ENCODE assay signal across 8 cellular contexts in the genomic region with DNA sequence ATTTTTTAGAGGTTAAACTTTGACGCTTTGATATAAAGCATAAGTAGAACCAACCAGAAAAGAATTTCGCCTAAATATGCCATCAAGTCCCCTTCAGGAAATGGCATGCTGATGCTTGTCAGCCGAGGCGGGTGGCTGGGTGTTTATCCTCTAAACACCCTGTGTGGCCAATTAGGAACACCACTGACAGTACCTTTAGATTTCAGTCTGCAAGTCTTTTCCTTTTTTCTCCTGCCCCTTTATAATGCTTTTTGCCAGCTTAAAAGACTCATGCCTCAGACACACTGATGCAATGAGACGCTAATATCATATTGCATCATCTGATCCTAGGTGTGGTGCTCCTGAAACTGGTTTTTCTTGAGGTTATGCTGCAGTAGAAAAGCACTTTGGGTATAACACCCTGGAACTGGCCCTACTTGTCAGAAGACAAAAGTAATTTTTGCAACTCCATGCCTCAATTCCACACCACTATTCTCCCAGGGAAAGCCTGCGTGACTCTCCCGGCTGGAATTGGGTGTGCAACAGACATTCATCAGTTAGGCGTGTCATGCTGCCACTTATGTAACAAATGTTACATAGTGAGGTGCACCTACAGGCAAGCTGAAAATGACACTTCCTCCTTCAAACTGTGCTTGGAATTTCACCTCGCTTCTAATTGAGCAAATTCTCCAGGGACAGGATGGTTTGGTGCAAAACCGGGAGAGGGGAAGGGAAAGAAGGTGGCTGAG. TPM values are rescaled to one million over a fixed set of nuclear protein-coding genes. Genes with fewer than 3 reads are reported as not detected.
DNase-seq lines count a peak whose midpoint lies in the region; ATAC-seq and TF ChIP-seq lines count a peak whose summit lies in the region.

No MANE protein-coding gene starts in this region.

- no peaks in the 10 kb centered on the region for H3K27me3 Mint-ChIP-seq in activated naive CD8-positive, alpha-beta T cell

- peaks cover 27% of the 10 kb centered on the region for H3K4me1 Mint-ChIP-seq in activated naive CD8-positive, alpha-beta T cell (ENCODE audit: low read depth)

- H3K27ac Mint-ChIP-seq in activated naive CD8-positive, alpha-beta T cell: no peak overlapping the region

- TF ChIP-seq POLR2A in lower leg skin (IDR thresholded peaks at IDR 0.05): no peak

- DNase-seq in DMS79 treated with DMSO at 0.1 percent for 48 hours (lab: John Stamatoyannopoulos, UW): peak; percentile 74
- no peak for DNase-seq in mucosa of descending colon
- DNase-seq in lower leg skin (ENCODE audit: low spot score in 2 of 2): no peak
- DNase-seq in substantia nigra (lab: John Stamatoyannopoulos, UW): no peak

- no peaks in the 10 kb centered on the region for H3K36me3 ChIP-seq in mucosa of descending colon (ENCODE audit: low read depth)

- TF ChIP-seq EP300 in Ishikawa (IDR thresholded peaks at IDR 0.05; ENCODE audit: borderline replicate concordance): peak; percentile 41; the same call in 1 of the 2 replicates

- no peaks in the 10 kb centered on the region for H3K36me3 Mint-ChIP-seq in activated naive CD8-positive, alpha-beta T cell

- 36 to 44% methylated on average over 10 of the region's 10 CpGs for WGBS in lower leg skin, 2 donors

- H3K4me3 ChIP-seq in mucosa of descending colon (no peak overlapping the region), lower leg skin (ENCODE audit: low read depth, poor library complexity, severe bottlenecking) (no peak overlapping the region)

- H3K27ac ChIP-seq in substantia nigra (ENCODE audit: low read depth, low read length, poor library complexity, severe bottlenecking): no peak overlapping the region

- no peak for TF ChIP-seq RAD21 in Ishikawa (IDR thresholded peaks at IDR 0.05; ENCODE audit: low read depth)

- H3K9me3 Mint-ChIP-seq in activated naive CD8-positive, alpha-beta T cell (ENCODE audit: low read depth): no peaks in the 10 kb centered on the region

- H3K4me3 Mint-ChIP-seq in activated naive CD8-positive, alpha-beta T cell: peak overlapping the region; percentile 13

- intact Hi-C loops in mucosa of descending colon (cut with DNase I, micrococcal nuclease): no loop called here
- intact Hi-C loops in lower leg skin (cut with DNase I; ENCODE audit: low total_unique reads): no loop called here

- peak; percentile 13 for ATAC-seq in mucosa of descending colon
- ATAC-seq in HG03457 (IDR thresholded peaks at IDR 0.05; ENCODE audit: unreplicated experiment): no peak
- no peak for ATAC-seq in HG02870 (IDR thresholded peaks at IDR 0.05; ENCODE audit: unreplicated experiment)

- peaks cover 10% of the 10 kb centered on the region for H3K4me1 ChIP-seq in mucosa of descending colon (ENCODE audit: low read depth)

- no peaks in the 10 kb centered on the region for H3K9me3 ChIP-seq in mucosa of descending colon

- TF ChIP-seq CTCF in mucosa of descending colon (IDR thresholded peaks at IDR 0.05) (no peak), lower leg skin (IDR thresholded peaks at IDR 0.05) (no peak)

TF ChIP-seq in Ishikawa, 13 proteins besides CTCF, POLR2A, EP300 and RAD21:
- TF ChIP-seq TAF1 (IDR thresholded peaks at IDR 0.05; ENCODE audit: low read depth) (no peak), CREB1 (IDR thresholded peaks at IDR 0.05; ENCODE audit: low read depth) (no peak), YY1 (IDR thresholded peaks at IDR 0.05; ENCODE audit: low read depth) (no peak), ZBTB7A (IDR thresholded peaks at IDR 0.05; ENCODE audit: low read depth) (no peak), FOXM1 (IDR thresholded peaks at IDR 0.05; ENCODE audit: borderline replicate concordance, low read depth) (peak; percentile 55; the same call in 1 of the 2 replicates), EGR1 (IDR thresholded peaks at IDR 0.05) (no peak), TCF12 (IDR thresholded peaks at IDR 0.05; ENCODE audit: low read depth) (peak; percentile 74; the same call in 1 of the 2 replicates), TEAD4 (IDR thresholded peaks at IDR 0.05) (peak; percentile 64), NFIC (IDR thresholded peaks at IDR 0.05) (0 out of 2 replicates have a peak, but pooled peaks have one; percentile 27), CEBPB (IDR thresholded peaks at IDR 0.05) (peak; percentile 98)
- TF ChIP-seq, protein P1, sequence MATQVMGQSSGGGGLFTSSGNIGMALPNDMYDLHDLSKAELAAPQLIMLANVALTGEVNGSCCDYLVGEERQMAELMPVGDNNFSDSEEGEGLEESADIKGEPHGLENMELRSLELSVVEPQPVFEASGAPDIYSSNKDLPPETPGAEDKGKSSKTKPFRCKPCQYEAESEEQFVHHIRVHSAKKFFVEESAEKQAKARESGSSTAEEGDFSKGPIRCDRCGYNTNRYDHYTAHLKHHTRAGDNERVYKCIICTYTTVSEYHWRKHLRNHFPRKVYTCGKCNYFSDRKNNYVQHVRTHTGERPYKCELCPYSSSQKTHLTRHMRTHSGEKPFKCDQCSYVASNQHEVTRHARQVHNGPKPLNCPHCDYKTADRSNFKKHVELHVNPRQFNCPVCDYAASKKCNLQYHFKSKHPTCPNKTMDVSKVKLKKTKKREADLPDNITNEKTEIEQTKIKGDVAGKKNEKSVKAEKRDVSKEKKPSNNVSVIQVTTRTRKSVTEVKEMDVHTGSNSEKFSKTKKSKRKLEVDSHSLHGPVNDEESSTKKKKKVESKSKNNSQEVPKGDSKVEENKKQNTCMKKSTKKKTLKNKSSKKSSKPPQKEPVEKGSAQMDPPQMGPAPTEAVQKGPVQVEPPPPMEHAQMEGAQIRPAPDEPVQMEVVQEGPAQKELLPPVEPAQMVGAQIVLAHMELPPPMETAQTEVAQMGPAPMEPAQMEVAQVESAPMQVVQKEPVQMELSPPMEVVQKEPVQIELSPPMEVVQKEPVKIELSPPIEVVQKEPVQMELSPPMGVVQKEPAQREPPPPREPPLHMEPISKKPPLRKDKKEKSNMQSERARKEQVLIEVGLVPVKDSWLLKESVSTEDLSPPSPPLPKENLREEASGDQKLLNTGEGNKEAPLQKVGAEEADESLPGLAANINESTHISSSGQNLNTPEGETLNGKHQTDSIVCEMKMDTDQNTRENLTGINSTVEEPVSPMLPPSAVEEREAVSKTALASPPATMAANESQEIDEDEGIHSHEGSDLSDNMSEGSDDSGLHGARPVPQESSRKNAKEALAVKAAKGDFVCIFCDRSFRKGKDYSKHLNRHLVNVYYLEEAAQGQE (IDR thresholded peaks at IDR 0.05; ENCODE audit: low read depth): no peak
- TF ChIP-seq, protein P2, sequence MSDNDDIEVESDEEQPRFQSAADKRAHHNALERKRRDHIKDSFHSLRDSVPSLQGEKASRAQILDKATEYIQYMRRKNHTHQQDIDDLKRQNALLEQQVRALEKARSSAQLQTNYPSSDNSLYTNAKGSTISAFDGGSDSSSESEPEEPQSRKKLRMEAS (IDR thresholded peaks at IDR 0.05): peak; percentile 69
- TF ChIP-seq, protein P3, sequence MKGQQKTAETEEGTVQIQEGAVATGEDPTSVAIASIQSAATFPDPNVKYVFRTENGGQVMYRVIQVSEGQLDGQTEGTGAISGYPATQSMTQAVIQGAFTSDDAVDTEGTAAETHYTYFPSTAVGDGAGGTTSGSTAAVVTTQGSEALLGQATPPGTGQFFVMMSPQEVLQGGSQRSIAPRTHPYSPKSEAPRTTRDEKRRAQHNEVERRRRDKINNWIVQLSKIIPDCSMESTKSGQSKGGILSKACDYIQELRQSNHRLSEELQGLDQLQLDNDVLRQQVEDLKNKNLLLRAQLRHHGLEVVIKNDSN (IDR thresholded peaks at IDR 0.05): no peak

RNA-seq across cellular contexts. Expression of a gene that starts 2.0 kb away (rescaled TPM):
- total RNA-seq in mucosa of descending colon (10 to 100 TPM; 47.1 to 73.3 (median 55.1) TPM), lower leg skin (10 to 100 TPM; 62.6 to 78.5 (median 71.3) TPM)
